12 cellular contexts compared by ENCODE assay signal in genomic region chr13:110311721-110312668, GRCh38. TPM values are rescaled to one million over a fixed set of nuclear protein-coding genes. Genes with fewer than 3 reads are reported as not detected.
DNase-seq lines count a peak whose midpoint lies in the region; ATAC-seq, FAIRE-seq and TF ChIP-seq lines count a peak whose summit lies in the region.
"Had no signal": no experiment of that assay in that cellular context is flagged by ENCODE, and none has a peak within 500 bp of the region (broad histone marks: within the 10 kb centered on the region; RNA-seq: fewer than 3 reads in every experiment).

No MANE protein-coding gene starts in this region.

- H3K4me1 ChIP-seq in astrocyte (ENCODE audit: insufficient read depth, low read length) = peaks cover 60% of the 10 kb centered on the region
- H3K4me1 ChIP-seq in right cardiac atrium (ENCODE audit: control insufficient read depth, insufficient read depth, low read length) = peaks cover 40% of the 10 kb centered on the region
- peaks cover 55% of the 10 kb centered on the region for H3K4me1 ChIP-seq in rectal smooth muscle tissue (ENCODE audit: control insufficient read depth, insufficient read depth, low read length)

- DNase-seq in AG04449 (ENCODE audit: low read depth, low spot score) (no peak), astrocyte (ENCODE audit: low read depth) (no peak), right cardiac atrium (no peak), NCI-H1694 treated with DMSO at 0.1 percent for 48 hours (lab: John Stamatoyannopoulos, UW) (no peak), A172 (ENCODE audit: low spot score) (no peak), NCI-H2107 treated with DMSO at 0.1 percent for 48 hours (lab: John Stamatoyannopoulos, UW; ENCODE audit: unreplicated experiment) (no peak)
- DNase-seq: activated CD8-positive, alpha-beta memory T cell treated with anti-CD3 and anti-CD28 coated beads, Interleukin-2, amount 50 U/mL, for 48 hours; posterior cingulate gyrus had no signal

- H3K36me3 ChIP-seq in astrocyte (ENCODE audit: insufficient read depth, low read length) (peaks cover 31% of the 10 kb centered on the region), rectal smooth muscle tissue (ENCODE audit: control insufficient read depth, insufficient read depth, low read length) (peaks cover 7% of the 10 kb centered on the region)

- H3K27me3 ChIP-seq in astrocyte (ENCODE audit: insufficient read depth, low read length) (no peaks in the 10 kb centered on the region), right cardiac atrium (ENCODE audit: control insufficient read depth, insufficient read depth) (no peaks in the 10 kb centered on the region), rectal smooth muscle tissue (ENCODE audit: control insufficient read depth, insufficient read depth, low read length) (no peaks in the 10 kb centered on the region)

- peak overlapping the region; percentile 87 for H3K27ac ChIP-seq in astrocyte (ENCODE audit: low read depth, low read length)
- peak overlapping the region; percentile 21 for H3K27ac ChIP-seq in right cardiac atrium (ENCODE audit: low read length)
- H3K27ac ChIP-seq in rectal smooth muscle tissue (ENCODE audit: low read depth, low read length) = peak overlapping the region; percentile 97
- H3K27ac ChIP-seq: VCaP had no signal

- H3K4me3 ChIP-seq in AG04449 (ENCODE audit: low read depth, low read length) (peak overlapping the region; percentile 13), astrocyte (ENCODE audit: insufficient read depth, low read depth, low read length) (peak overlapping the region; percentile 32), right cardiac atrium (ENCODE audit: low read length) (peak overlapping the region; percentile 1), rectal smooth muscle tissue (ENCODE audit: low read length) (peak overlapping the region; percentile 50)

- no peaks in the 10 kb centered on the region for H3K27me3 Mint-ChIP-seq in astrocyte (ENCODE audit: low read depth, unreplicated experiment)

- H3K36me3 Mint-ChIP-seq in astrocyte (ENCODE audit: low read depth, unreplicated experiment) = peaks cover 59% of the 10 kb centered on the region

- TF ChIP-seq CTCF in AG04449 (IDR thresholded peaks at IDR 0.05; ENCODE audit: insufficient read depth, low read length, missing control alignments) (no peak), astrocyte (IDR thresholded peaks at IDR 0.05; ENCODE audit: insufficient read depth, low read depth, low read length) (no peak)

- CTCF ChIA-PET in AG04449 (lab: Yijun Ruan, JAX) = interaction anchor here (1.0 to 1.2 kb wide), 3 partner anchors 11 to 66 kb away, joined by 3 to 6 read pairs (median 3); no protein-coding TSS in a partner anchor

- no peak overlapping the region for H2AFZ ChIP-seq in astrocyte (ENCODE audit: low read depth, low read length)

- no peak for ATAC-seq in right cardiac atrium
- ATAC-seq in GM19351 (IDR thresholded peaks at IDR 0.05; ENCODE audit: unreplicated experiment) = no peak

- intact Hi-C loops in right cardiac atrium (cut with DNase I) = no loop called here

- no peaks in the 10 kb centered on the region for H3K9me3 Mint-ChIP-seq in astrocyte (ENCODE audit: unreplicated experiment)

- peak overlapping the region; percentile 99 for H3K27ac Mint-ChIP-seq in astrocyte (ENCODE audit: unreplicated experiment)

- H4K20me1 ChIP-seq in astrocyte (ENCODE audit: insufficient read depth, low read length) = peaks cover 58% of the 10 kb centered on the region

- no peak for FAIRE-seq in astrocyte (lab: Jason Lieb, UNC)
- FAIRE-seq: RCC 7860 had no signal

- peak overlapping the region; percentile 97 for H3K9ac ChIP-seq in astrocyte (ENCODE audit: low read length)
- no peak overlapping the region for H3K9ac ChIP-seq in rectal smooth muscle tissue (ENCODE audit: low read length)

- H3K79me2 ChIP-seq in astrocyte (ENCODE audit: insufficient read depth, low read length) = peaks cover 95% of the 10 kb centered on the region

- POLR2A ChIA-PET in AG04449 (lab: Yijun Ruan, JAX) = interaction anchor here (0.8 to 2.0 kb wide), 4 partner anchors 10 to 100 kb away, joined by 3 to 8 read pairs (median 3); no protein-coding TSS in a partner anchor

- WGBS in right cardiac atrium = 35% methylated on average over 23 of the region's 23 CpGs

- H3K4me2 ChIP-seq in astrocyte (ENCODE audit: low read length) = peak overlapping the region; percentile 98

- H3K9me3 ChIP-seq in astrocyte (ENCODE audit: insufficient read depth, low read depth, low read length) (no peaks in the 10 kb centered on the region), right cardiac atrium (ENCODE audit: control insufficient read depth, low read length) (no peaks in the 10 kb centered on the region)

- H3K4me3 Mint-ChIP-seq in astrocyte (ENCODE audit: unreplicated experiment) = peak overlapping the region; percentile 81

- H3K4me1 Mint-ChIP-seq in astrocyte (ENCODE audit: low read depth, unreplicated experiment) = peaks cover 51% of the 10 kb centered on the region

RNA-seq across cellular contexts. Expression of gene COL4A2, which starts 4.9 kb away (rescaled TPM):
- total RNA-seq in astrocyte (1,414 and 1,647 TPM in 2 replicates), right cardiac atrium (100 to 1,000 TPM in 3 of 4 donors, 10 to 100 TPM in 1; 84.7 to 268 (median 123) TPM)
- 101 TPM for polyA plus RNA-seq in right cardiac atrium
- 177 and 218 TPM in 2 replicates for total RNA-seq in A172 (2014; rRNA removed; shearing (Covaris generic))

RNA-seq across cellular contexts. Expression of gene COL4A1, which starts 5.0 kb away (rescaled TPM):
- total RNA-seq in astrocyte (2,489 and 3,103 TPM in 2 replicates), right cardiac atrium (100 to 1,000 TPM in 3 of 4 donors, 10 to 100 TPM in 1; 91.9 to 267 (median 118) TPM)
- 69.8 TPM for polyA plus RNA-seq in right cardiac atrium
- 197 and 221 TPM in 2 replicates for total RNA-seq in A172 (2014; rRNA removed; shearing (Covaris generic))

Comparison
In these comparisons a context has a peak if more than half of its experiments do, and no peak if none do; other contexts are left out.
1. H3K27ac ChIP-seq: peak in every context shown above with its lines; median percentile 97 in rectal smooth muscle tissue; 87 in astrocyte; 21 in right cardiac atrium.